ENCODE assay signal across 17 cellular contexts in genomic region chr11:114121138-114121537, GRCh38.
"Had no signal": no experiment of that assay in that cellular context is flagged by ENCODE, and none has a peak within 500 bp of the region (broad histone marks: within the 10 kb centered on the region; RNA-seq: fewer than 3 reads in every experiment).

No MANE protein-coding gene starts in this region.

- ATAC-seq: activated naive CD4-positive, alpha-beta T cell treated with anti-CD3 and anti-CD28 coated beads, Interleukin-2, amount 50 U/mL, for 72 hours; naive thymus-derived CD8-positive, alpha-beta T cell; stimulated activated naive CD8-positive, alpha-beta T cell treated with anti-CD3 and anti-CD28 coated beads, Interleukin-15, amount 100 ng/mL, for 72 hours; T-helper 17 cell had no signal

- H3K4me3 ChIP-seq: cardiac muscle cell, mucosa of descending colon, skin epidermis had no signal

- DNase-seq: activated CD4-positive, alpha-beta T cell treated with anti-CD3 and anti-CD28 coated beads, Interleukin-2, amount 50 U/mL, for 4 hours; activated CD4-positive, CD25-positive, alpha-beta regulatory T cell treated with anti-CD3 and anti-CD28 coated beads, Interleukin-2, amount 50 U/mL, for 72 hours; activated effector memory CD4-positive, alpha-beta T cell treated with anti-CD3 and anti-CD28 coated beads, Interleukin-2, amount 50 U/mL, for 16 hours; activated T-cell treated with anti-CD3 and anti-CD28 coated beads, Interleukin-2, amount 50 U/mL, for 1 hour; effector CD8-positive, alpha-beta T cell; mucosa of descending colon; naive thymus-derived CD8-positive, alpha-beta T cell; nucleus accumbens; SIG-M5; stimulated activated CD4-positive, alpha-beta T cell treated with anti-CD3 and anti-CD28 coated beads, Interleukin-4, amount 100 ng/mL, for 4 hours; stimulated activated naive CD8-positive, alpha-beta T cell treated with anti-CD3 and anti-CD28 coated beads, Interleukin-15, amount 100 ng/mL, for 72 hours; T-helper 17 cell had no signal

- H3K36me3 ChIP-seq: cardiac muscle cell had no signal

- H3K27me3 ChIP-seq: cardiac muscle cell had no signal

- H3K27ac ChIP-seq: cardiac muscle cell, skin epidermis had no signal

- FAIRE-seq: colon, TTC549 had no signal

- H3K9me3 ChIP-seq: mucosa of descending colon had no signal
